10 cellular contexts compared by ENCODE assay signal in genomic region chr10:88473989-88474883, GRCh38.
A peak's percentile ranks its signal among the peaks of the same experiment; 100 is the strongest.
DNase-seq lines count a peak whose midpoint lies in the region; ATAC-seq and TF ChIP-seq lines count a peak whose summit lies in the region.
"Had no signal": no experiment of that assay in that cellular context is flagged by ENCODE, and none has a peak within 500 bp of the region (broad histone marks: within the 10 kb centered on the region; RNA-seq: fewer than 3 reads in every experiment).

No MANE protein-coding gene starts in this region.

- CTCF ChIA-PET in CD4-positive, alpha-beta memory T cell (lab: Charles Lee; ENCODE audit: partially characterized antibody), result no interaction called here

- TF ChIP-seq POLR2A in vagina (IDR thresholded peaks at IDR 0.05), result no peak

- no peak overlapping the region for H3K4me3 ChIP-seq in LNCaP clone FGC (ENCODE audit: low read depth, low read length)
- no peak overlapping the region for H3K4me3 ChIP-seq in thoracic aorta
- no peak overlapping the region for H3K4me3 ChIP-seq in CD4-positive, alpha-beta memory T cell (ENCODE audit: low read length in 2 of 2)
- no peak overlapping the region for H3K4me3 ChIP-seq in osteoblast (ENCODE audit: insufficient read depth, low read length)
- no peak overlapping the region for H3K4me3 ChIP-seq in vagina

- no peaks in the 10 kb centered on the region for H3K79me2 ChIP-seq in osteoblast (ENCODE audit: insufficient read depth, low read length)

- H3K27ac ChIP-seq in thoracic aorta (peak overlapping the region; percentile 64 to 66), osteoblast (ENCODE audit: low read depth, low read length) (no peak overlapping the region), vagina (no peak overlapping the region)
- no peak overlapping the region for H3K27ac ChIP-seq in CD4-positive, alpha-beta memory T cell (ENCODE audit: low read depth, low read length)

- H3K36me3 ChIP-seq in thoracic aorta (no peaks in the 10 kb centered on the region), osteoblast (ENCODE audit: insufficient read depth, low read length) (no peaks in the 10 kb centered on the region), vagina (no peaks in the 10 kb centered on the region)
- no peaks in the 10 kb centered on the region for H3K36me3 ChIP-seq in CD4-positive, alpha-beta memory T cell (ENCODE audit: insufficient read depth, low read length)

- peaks cover 15 to 21% of the 10 kb centered on the region in 2 donors for H3K4me1 ChIP-seq in thoracic aorta (ENCODE audit: control insufficient read depth in 1 of 2, low read depth in 2 of 2)
- H3K4me1 ChIP-seq in CD4-positive, alpha-beta memory T cell (ENCODE audit: insufficient read depth, low read length), result no peaks in the 10 kb centered on the region
- H3K4me1 ChIP-seq in osteoblast (ENCODE audit: insufficient read depth, low read length), result no peaks in the 10 kb centered on the region
- H3K4me1 ChIP-seq in vagina, result peaks cover 24% of the 10 kb centered on the region

- peaks cover 0 to 1% (median 0%) of the 10 kb centered on the region in 8 donors for H3K9me3 Mint-ChIP-seq in CD4-positive, alpha-beta memory T cell
- H3K9me3 Mint-ChIP-seq: brain; T-helper 2 cell treated with Interferon-gamma antibody and Interleukin-4, amounts not matched to agents 5 μg/mL and 100 μg/mL, for 36 hours had no signal

- H3K9me3 ChIP-seq in thoracic aorta (no peaks in the 10 kb centered on the region), osteoblast (ENCODE audit: low read depth, low read length) (no peaks in the 10 kb centered on the region), vagina (no peaks in the 10 kb centered on the region)
- H3K9me3 ChIP-seq in CD4-positive, alpha-beta memory T cell (ENCODE audit: control insufficient read depth in 1 of 2, low read length in 2 of 2), result no peaks in the 10 kb centered on the region

- no peak overlapping the region for H3K4me2 ChIP-seq in osteoblast (ENCODE audit: insufficient read depth, low read length)

- no peak for TF ChIP-seq CTCF in LNCaP clone FGC (IDR thresholded peaks at IDR 0.05; ENCODE audit: control insufficient read depth, extremely low read depth, insufficient read depth)
- TF ChIP-seq CTCF in thoracic aorta (IDR thresholded peaks at IDR 0.05), result no peak
- TF ChIP-seq CTCF in osteoblast (IDR thresholded peaks at IDR 0.05; ENCODE audit: extremely low read depth, low read depth, low read length), result no peak
- TF ChIP-seq CTCF in vagina (IDR thresholded peaks at IDR 0.05), result no peak

- H3K4me3 Mint-ChIP-seq in CD4-positive, alpha-beta memory T cell, result no peak overlapping the region
- H3K4me3 Mint-ChIP-seq: brain; T-helper 2 cell treated with Interferon-gamma antibody and Interleukin-4, amounts not matched to agents 5 μg/mL and 100 μg/mL, for 36 hours had no signal

- DNase-seq in LNCaP clone FGC (ENCODE audit: low read depth), result peak; percentile 82
- DNase-seq in NCI-H2196 treated with DMSO at 0.1 percent for 48 hours (lab: John Stamatoyannopoulos, UW; ENCODE audit: unreplicated experiment), result peak; percentile 43
- no peak for DNase-seq in thoracic aorta (ENCODE audit: low spot score)
- DNase-seq in CD4-positive, alpha-beta memory T cell, result no peak
- no peak for DNase-seq in osteoblast (ENCODE audit: insufficient read length, low spot score, missing footprints)
- no peak for DNase-seq in vagina (ENCODE audit: extremely low spot score in 2 of 2)
- DNase-seq: DND-41 had no signal

- no peaks in the 10 kb centered on the region for H3K4me1 Mint-ChIP-seq in CD4-positive, alpha-beta memory T cell
- H3K4me1 Mint-ChIP-seq: brain had no signal

- POLR2A ChIA-PET in CD4-positive, alpha-beta memory T cell (lab: Charles Lee; ENCODE audit: partially characterized antibody), result no interaction called here

- no peaks in the 10 kb centered on the region for H4K20me1 ChIP-seq in osteoblast (ENCODE audit: insufficient read depth, low read length)

- peak; percentile 97 for ATAC-seq in esophagus mucosa
- no peak for ATAC-seq in thoracic aorta (ENCODE audit: insufficient number of reproducible peaks, low FRiP score, low read depth)

- H3K27me3 Mint-ChIP-seq in CD4-positive, alpha-beta memory T cell, result no peaks in the 10 kb centered on the region
- H3K27me3 Mint-ChIP-seq: brain had no signal

- H3K27ac Mint-ChIP-seq in CD4-positive, alpha-beta memory T cell, result no peak overlapping the region
- H3K27ac Mint-ChIP-seq: brain; T-helper 2 cell treated with Interferon-gamma antibody and Interleukin-4, amounts not matched to agents 5 μg/mL and 100 μg/mL, for 36 hours had no signal

- H3K36me3 Mint-ChIP-seq in CD4-positive, alpha-beta memory T cell, result no peaks in the 10 kb centered on the region
- H3K36me3 Mint-ChIP-seq: brain had no signal

- intact Hi-C loops in CD4-positive, alpha-beta memory T cell (cut with micrococcal nuclease), result no loop called here
- intact Hi-C loops in vagina (cut with DNase I), result no loop called here

- no peak overlapping the region for H2AFZ ChIP-seq in osteoblast (ENCODE audit: low read length)

- H3K27me3 ChIP-seq in thoracic aorta (replicated peaks; ENCODE audit: insufficient read depth), result no peaks in the 10 kb centered on the region
- no peaks in the 10 kb centered on the region for H3K27me3 ChIP-seq in CD4-positive, alpha-beta memory T cell (ENCODE audit: insufficient read depth, low read length)
- no peaks in the 10 kb centered on the region for H3K27me3 ChIP-seq in osteoblast (ENCODE audit: insufficient read depth, low read length)
- no peaks in the 10 kb centered on the region for H3K27me3 ChIP-seq in vagina

Comparison
In these comparisons a context has a peak if more than half of its experiments do, and no peak if none do; other contexts are left out.
1. DNase-seq: peak in LNCaP clone FGC (single experiment) and NCI-H2196 treated with DMSO at 0.1 percent for 48 hours (single experiment); none in thoracic aorta (single experiment), CD4-positive, alpha-beta memory T cell (0 of 5), osteoblast (single experiment) and vagina (0 of 2).
2. H3K27ac ChIP-seq: peak in thoracic aorta (2 of 2); none in CD4-positive, alpha-beta memory T cell (single experiment), osteoblast (single experiment) and vagina (single experiment).